In the genomic region with DNA sequence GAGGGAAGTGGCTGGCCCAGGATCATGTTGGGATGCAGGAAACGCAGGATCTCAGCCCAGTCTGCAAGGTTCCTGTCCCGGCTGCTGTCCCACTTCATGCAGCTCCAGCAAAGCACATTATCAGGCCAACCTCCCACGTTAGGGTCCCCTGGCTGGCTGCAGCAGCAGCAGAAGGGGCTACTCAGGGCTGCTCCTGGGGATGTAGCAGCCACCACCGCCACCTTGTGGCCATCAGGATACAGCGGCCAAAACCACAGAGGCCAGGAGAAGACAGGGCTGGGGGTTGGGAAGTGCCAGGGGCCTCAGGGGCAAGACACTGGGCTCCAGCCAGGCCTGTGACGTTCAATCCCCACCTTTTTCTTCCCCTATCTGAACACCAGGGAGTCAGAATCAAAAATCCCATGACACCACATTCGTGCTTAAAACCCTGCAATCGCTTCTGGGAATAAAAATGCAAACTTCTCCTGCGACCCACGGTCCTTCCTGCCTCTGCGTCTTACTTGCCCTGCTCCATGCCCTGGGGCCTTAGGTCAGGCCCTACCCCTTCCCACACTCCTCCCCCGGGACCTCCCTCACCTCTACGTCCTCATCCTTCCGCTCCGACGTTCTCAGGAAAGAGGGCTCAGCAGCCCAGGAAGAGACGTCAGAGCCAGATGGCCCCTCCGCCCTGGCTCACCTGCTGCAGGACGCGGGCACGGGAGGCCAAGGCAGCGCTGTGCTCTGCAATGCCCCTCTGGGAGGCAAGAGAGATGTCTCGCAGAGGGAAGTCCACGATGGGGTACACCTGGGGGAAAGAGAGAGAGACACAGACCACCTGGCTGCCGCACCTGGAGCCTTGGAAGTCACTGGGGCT, we compare ENCODE assay signal across 8 cellular contexts. TPM values are rescaled to one million over a fixed set of nuclear protein-coding genes. Genes with fewer than 3 reads are reported as not detected.
DNase-seq lines count a peak whose midpoint lies in the region; ATAC-seq and TF ChIP-seq lines count a peak whose summit lies in the region.

No MANE protein-coding gene starts in this region.

- TF ChIP-seq CTCF in suprapubic skin (IDR thresholded peaks at IDR 0.05) = peak; percentile 81 to 90

- H3K4me3 ChIP-seq in mucosa of rectum (ENCODE audit: low read length in 2 of 2) (peak overlapping the region; percentile 48 to 50), suprapubic skin (peak overlapping the region; percentile 12)

- TF ChIP-seq EP300 in suprapubic skin (IDR thresholded peaks at IDR 0.05) = no peak

- ATAC-seq in GM18505 (IDR thresholded peaks at IDR 0.05; ENCODE audit: unreplicated experiment) (peak; percentile 92), HG02870 (IDR thresholded peaks at IDR 0.05; ENCODE audit: unreplicated experiment) (peak; percentile 87), esophagus mucosa (peak; percentile 73)

- H3K27me3 ChIP-seq in mucosa of rectum (ENCODE audit: control insufficient read depth in 2 of 2, insufficient read depth in 2 of 2, low read length in 2 of 2) (no peaks in the 10 kb centered on the region), suprapubic skin (no peaks in the 10 kb centered on the region)

- H3K4me1 ChIP-seq in mucosa of rectum (ENCODE audit: control insufficient read depth in 2 of 2, insufficient read depth in 2 of 2, low read length in 2 of 2) = peaks cover 0 to 9% of the 10 kb centered on the region in 2 donors
- peaks cover 14% of the 10 kb centered on the region for H3K4me1 ChIP-seq in suprapubic skin

- H3K9ac ChIP-seq in mucosa of rectum (ENCODE audit: low read depth in 1 of 2, low read length in 2 of 2) = peak overlapping the region in 1 of 2 donors; percentile 53

- no peak overlapping the region for H3K27ac ChIP-seq in mucosa of rectum (ENCODE audit: low read depth in 2 of 2, low read length in 2 of 2)
- H3K27ac ChIP-seq in suprapubic skin = no peak overlapping the region

- DNase-seq in Ammon's horn (ENCODE audit: low spot score) (peak; percentile 78), NCI-H2029 treated with DMSO at 0.1 percent for 48 hours (lab: John Stamatoyannopoulos, UW) (peak; percentile 48), suprapubic skin (ENCODE audit: low spot score in 2 of 2) (peak; percentile 56 to 84)
- peak; percentile 26 for DNase-seq in activated CD4-positive, alpha-beta T cell treated with anti-CD3 and anti-CD28 coated beads, Interleukin-2, amount 50 U/mL, for 1 hour

- TF ChIP-seq POLR2A in GM18505 (IDR thresholded peaks at IDR 0.05; ENCODE audit: borderline replicate concordance, extremely low read depth, insufficient read depth, insufficient read length) (no peak), suprapubic skin (IDR thresholded peaks at IDR 0.05) (no peak)

- no peaks in the 10 kb centered on the region for H3K9me3 ChIP-seq in mucosa of rectum (ENCODE audit: control insufficient read depth in 2 of 2, low read length in 2 of 2)
- H3K9me3 ChIP-seq in suprapubic skin = peaks cover 7% of the 10 kb centered on the region

- whole genome bisulfite sequencing in suprapubic skin = 23% methylated on average over 23 of the region's 25 CpGs

- H3K36me3 ChIP-seq in mucosa of rectum (ENCODE audit: control insufficient read depth in 2 of 2, insufficient read depth in 2 of 2, low read length in 2 of 2) = no peaks in the 10 kb centered on the region
- no peaks in the 10 kb centered on the region for H3K36me3 ChIP-seq in suprapubic skin

RNA-seq across cellular contexts. Expression of a gene that starts 21.5 kb away (rescaled TPM):
- total RNA-seq in esophagus mucosa (0.36 TPM), suprapubic skin (under 1 TPM in 1 of 4 donors, not detected in 3; 0.62 TPM)

Comparison
In these comparisons a context has a peak if more than half of its experiments do, and no peak if none do; other contexts are left out.
1. DNase-seq: peak in every context shown above with its lines; median percentile 78 in Ammon's horn; 70 in suprapubic skin; 48 in NCI-H2029 treated with DMSO at 0.1 percent for 48 hours; 26 in activated CD4-positive, alpha-beta T cell treated with anti-CD3 and anti-CD28 coated beads, Interleukin-2, amount 50 U/mL, for 1 hour.